Comparison of ENCODE assay signal across 8 cellular contexts in the genomic region with DNA sequence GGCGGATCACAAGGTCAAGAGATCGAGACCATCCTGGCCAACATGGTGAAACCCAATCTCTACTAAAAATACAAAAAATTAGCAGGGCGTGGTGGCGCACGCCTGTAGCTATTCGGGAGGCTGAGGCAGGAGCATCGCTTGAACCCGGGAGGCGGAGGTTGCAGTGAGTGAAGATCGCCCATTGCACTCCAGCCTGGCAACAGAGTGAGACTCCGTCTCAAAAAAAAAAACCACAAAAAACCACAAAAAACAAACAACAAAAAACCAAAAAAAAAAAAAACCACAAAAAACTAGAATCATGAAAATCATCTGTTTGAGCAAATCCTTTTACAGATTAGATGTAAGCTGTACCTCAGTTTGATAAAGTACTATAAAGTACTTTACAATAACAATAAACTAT. TPM values are rescaled to one million over a fixed set of nuclear protein-coding genes. Genes with fewer than 3 reads are reported as not detected.
A peak's percentile ranks its signal among the peaks of the same experiment; 100 is the strongest.
DNase-seq lines count a peak whose midpoint lies in the region; ATAC-seq and TF ChIP-seq lines count a peak whose summit lies in the region.
"Not testable (repeated sequence)": the region's sequence is repeated elsewhere in the genome, so short reads cannot be mapped to it uniquely, and the experiment has no call there.

No MANE protein-coding gene starts in this region.

- peaks cover 34% of the 10 kb centered on the region for H3F3A ChIP-seq in GM23248 (ENCODE audit: insufficient read depth)

- H3K9me3 ChIP-seq in GM23248 (ENCODE audit: low read depth); mucosa of descending colon: not testable (repeated sequence)

- not testable (repeated sequence) for H3K27me3 Mint-ChIP-seq in activated CD8-positive, alpha-beta memory T cell treated with anti-CD3 and anti-CD28 coated beads, Interleukin-2, amount 10 ng/mL, durations not matched to agents 7 days and 5 days; MCF 10A (ENCODE audit: insufficient read depth, unreplicated experiment)

- H3K36me3 ChIP-seq in GM23248 (ENCODE audit: low read depth); mucosa of descending colon (ENCODE audit: low read depth): not testable (repeated sequence)

- in situ Hi-C loops in GM23248 (cut with MboI), result loop anchor here (10.0 kb wide), 1 partner anchor 252 kb away; no protein-coding TSS in a partner anchor

- not testable (repeated sequence) for TF ChIP-seq CTCF in 22Rv1 (IDR thresholded peaks at IDR 0.05); MCF 10A (IDR thresholded peaks at IDR 0.05; ENCODE audit: unreplicated experiment); fibroblast of the aortic adventitia (IDR thresholded peaks at IDR 0.05; ENCODE audit: insufficient read depth, low read length); mucosa of descending colon (IDR thresholded peaks at IDR 0.05)

- H3K27me3 ChIP-seq in GM23248 (replicated peaks; ENCODE audit: insufficient read depth), result not testable (repeated sequence)

- not testable (repeated sequence) for DNase-seq in GM23248; MCF 10A (ENCODE audit: unreplicated experiment); fibroblast of the aortic adventitia (ENCODE audit: low read depth); skeletal muscle cell (ENCODE audit: low read depth)
- peak; percentile 44 for DNase-seq in OCI-M1 (lab: John Stamatoyannopoulos, UW)
- peak; percentile 46 for DNase-seq in activated CD8-positive, alpha-beta memory T cell treated with anti-CD3 and anti-CD28 coated beads, Interleukin-2, amount 10 ng/mL, durations not matched to agents 7 days and 5 days
- peak in 2 of 3 donors; percentile 34 to 51 for DNase-seq in mucosa of descending colon

- H3K27ac ChIP-seq in 22Rv1 (peak overlapping the region; percentile 99), GM23248 (peak overlapping the region; percentile 77)

- peaks cover 59% of the 10 kb centered on the region for H3K79me2 ChIP-seq in GM23248 (ENCODE audit: insufficient read depth)

- CTCF ChIA-PET in activated CD8-positive, alpha-beta memory T cell treated with anti-CD3 and anti-CD28 coated beads, Interleukin-2, amount 10 ng/mL, durations not matched to agents 7 days and 5 days (lab: Charles Lee), result interaction anchor here (0.8 to 5.4 kb wide), 16 partner anchors 12 to 281 kb away, joined by 3 to 44 read pairs (median 5); a partner anchor contains a TSS
- CTCF ChIA-PET in MCF 10A (lab: Yijun Ruan, JAX), result interaction anchor here (0.6 to 1.5 kb wide), 14 partner anchors 9 to 1697 kb away, joined by 3 to 9 read pairs (median 3); a partner anchor contains a TSS

- peaks cover 28% of the 10 kb centered on the region for H3K36me3 Mint-ChIP-seq in activated CD8-positive, alpha-beta memory T cell treated with anti-CD3 and anti-CD28 coated beads, Interleukin-2, amount 10 ng/mL, durations not matched to agents 7 days and 5 days
- peaks cover 12% of the 10 kb centered on the region for H3K36me3 Mint-ChIP-seq in MCF 10A (ENCODE audit: insufficient read depth, unreplicated experiment)

- not testable (repeated sequence) for H3K9me2 ChIP-seq in GM23248 (ENCODE audit: insufficient read depth)

- peaks cover 43% of the 10 kb centered on the region for H3K4me1 Mint-ChIP-seq in activated CD8-positive, alpha-beta memory T cell treated with anti-CD3 and anti-CD28 coated beads, Interleukin-2, amount 10 ng/mL, durations not matched to agents 7 days and 5 days
- H3K4me1 Mint-ChIP-seq in MCF 10A (ENCODE audit: insufficient read depth, unreplicated experiment), result peaks cover 16% of the 10 kb centered on the region

- H4K20me1 ChIP-seq in GM23248 (ENCODE audit: insufficient read depth), result not testable (repeated sequence)

- not testable (repeated sequence) for H3K9me3 Mint-ChIP-seq in activated CD8-positive, alpha-beta memory T cell treated with anti-CD3 and anti-CD28 coated beads, Interleukin-2, amount 10 ng/mL, durations not matched to agents 7 days and 5 days (ENCODE audit: low read depth); MCF 10A (ENCODE audit: unreplicated experiment)

- 57 to 58% methylated on average over 11 of the region's 11 CpGs for WGBS in GM23248 (ENCODE audit: low coverage in 1 of 2, low lambda C conversion rate in 2 of 2, missing lambda C conversion rate in 2 of 2), 2 experiments

- intact Hi-C loops in MCF 10A (cut with micrococcal nuclease) (loop anchor here (5.0 to 10.0 kb wide), 2 partner anchors 74 to 172 kb away; no protein-coding TSS in a partner anchor), mucosa of descending colon (cut with DNase I, micrococcal nuclease) (loop anchor here in 1 of 2 donors (10.0 kb wide), 1 partner anchor 262 kb away; a partner anchor contains a TSS)

- peaks cover 11% of the 10 kb centered on the region for H3K4me1 ChIP-seq in GM23248 (ENCODE audit: insufficient read depth)
- H3K4me1 ChIP-seq in mucosa of descending colon (ENCODE audit: low read depth), result not testable (repeated sequence)

- peak overlapping the region; percentile 97 for H3K4me3 Mint-ChIP-seq in activated CD8-positive, alpha-beta memory T cell treated with anti-CD3 and anti-CD28 coated beads, Interleukin-2, amount 10 ng/mL, durations not matched to agents 7 days and 5 days
- H3K4me3 Mint-ChIP-seq in MCF 10A (ENCODE audit: unreplicated experiment), result peak overlapping the region; percentile 87

- H3K27ac Mint-ChIP-seq in activated CD8-positive, alpha-beta memory T cell treated with anti-CD3 and anti-CD28 coated beads, Interleukin-2, amount 10 ng/mL, durations not matched to agents 7 days and 5 days, result peak overlapping the region; percentile 99
- H3K27ac Mint-ChIP-seq in MCF 10A (ENCODE audit: low read depth, unreplicated experiment), result peak overlapping the region; percentile 90

- not testable (repeated sequence) for ATAC-seq in activated CD8-positive, alpha-beta memory T cell treated with anti-CD3 and anti-CD28 coated beads, Interleukin-2, amount 10 ng/mL, durations not matched to agents 7 days and 5 days; mucosa of descending colon

- H2AFZ ChIP-seq in GM23248, result peak overlapping the region; percentile 88

- POLR2A ChIA-PET in MCF 10A (lab: Yijun Ruan, JAX), result interaction anchor here (0.6 to 8.1 kb wide), 23 partner anchors 11 to 356 kb away, joined by 3 to 140 read pairs (median 8); a partner anchor contains a TSS

- peak overlapping the region; percentile 86 for H3K4me2 ChIP-seq in GM23248 (ENCODE audit: unreplicated experiment)

- H3K4me3 ChIP-seq in GM23248, result peak overlapping the region; percentile 97
- H3K4me3 ChIP-seq in fibroblast of the aortic adventitia (ENCODE audit: low read depth, low read length), result peak overlapping the region; percentile 84
- not testable (repeated sequence) for H3K4me3 ChIP-seq in mucosa of descending colon
- H3K4me3 ChIP-seq in skeletal muscle cell (ENCODE audit: low read depth, low read length), result peak overlapping the region; percentile 76

- not testable (repeated sequence) for BruUV-seq in MCF 10A (replicated peaks; lab: Mats Ljungman, UMichigan)

- peak overlapping the region; percentile 89 for H3K9ac ChIP-seq in GM23248

RNA-seq across cellular contexts. Expression of a gene that starts 1.5 kb away (rescaled TPM):
- total RNA-seq in GM23248 (2014; rRNA removed; shearing (Covaris generic)), result 138 and 179 TPM in 2 replicates
- 165 and 166 TPM in 2 replicates for polyA plus RNA-seq in GM23248 (2016; fragmentation: Nextera tagmentation; extraction: Ambion mirVana)
- total RNA-seq in activated CD8-positive, alpha-beta memory T cell treated with anti-CD3 and anti-CD28 coated beads, Interleukin-2, amount 10 ng/mL, durations not matched to agents 7 days and 5 days, result 100 to 1,000 TPM; 302 to 331 TPM
- total RNA-seq in MCF 10A (2022), result 138 and 139 TPM in 2 replicates
- total RNA-seq in fibroblast of the aortic adventitia (ENCODE audit: low replicate concordance), result 69.1 and 122 TPM in 2 replicates
- 100 to 1,000 TPM; 126 to 242 (median 158) TPM for total RNA-seq in mucosa of descending colon

RNA-seq across cellular contexts. Expression of a gene that starts 38.9 kb away (rescaled TPM):
- total RNA-seq in GM23248 (2014; rRNA removed; shearing (Covaris generic)), result 17.0 and 17.3 TPM in 2 replicates
- 1.4 and 1.6 TPM in 2 replicates for polyA plus RNA-seq in GM23248 (2016; fragmentation: Nextera tagmentation; extraction: Ambion mirVana)
- 10 to 100 TPM; 33.4 to 35.4 TPM for total RNA-seq in activated CD8-positive, alpha-beta memory T cell treated with anti-CD3 and anti-CD28 coated beads, Interleukin-2, amount 10 ng/mL, durations not matched to agents 7 days and 5 days
- total RNA-seq in MCF 10A (2022), result 21.3 and 27.9 TPM in 2 replicates
- total RNA-seq in fibroblast of the aortic adventitia (ENCODE audit: low replicate concordance), result 10.5 and 27.2 TPM in 2 replicates
- total RNA-seq in mucosa of descending colon, result 10 to 100 TPM; 18.5 to 47.1 (median 20.1) TPM

RNA-seq across cellular contexts. Expression of a gene that starts 49.9 kb away (rescaled TPM):
- total RNA-seq in GM23248 (2014; rRNA removed; shearing (Covaris generic)), result 2,655 and 2,752 TPM in 2 replicates
- 3,114 and 3,141 TPM in 2 replicates for polyA plus RNA-seq in GM23248 (2016; fragmentation: Nextera tagmentation; extraction: Ambion mirVana)
- 1,000 to 10,000 TPM; 1,935 to 2,367 TPM for total RNA-seq in activated CD8-positive, alpha-beta memory T cell treated with anti-CD3 and anti-CD28 coated beads, Interleukin-2, amount 10 ng/mL, durations not matched to agents 7 days and 5 days
- total RNA-seq in MCF 10A (2022) (2,090 and 2,238 TPM in 2 replicates), fibroblast of the aortic adventitia (ENCODE audit: low replicate concordance) (1,562 and 2,915 TPM in 2 replicates), mucosa of descending colon (1,000 to 10,000 TPM in 2 of 3 donors, 100 to 1,000 TPM in 1; 792 to 1,320 (median 1,014) TPM)
